19 cellular contexts compared by ENCODE assay signal in genomic region chr14:80538633-80539375, GRCh38.
DNase-seq lines count a peak whose midpoint lies in the region; ATAC-seq, FAIRE-seq and TF ChIP-seq lines count a peak whose summit lies in the region.
"Had no signal": no experiment of that assay in that cellular context is flagged by ENCODE, and none has a peak within 500 bp of the region (broad histone marks: within the 10 kb centered on the region; RNA-seq: fewer than 3 reads in every experiment).

No MANE protein-coding gene starts in this region.

- H2AFZ ChIP-seq in HepG2 (ENCODE audit: low read length): no peak overlapping the region
- H2AFZ ChIP-seq in PC-3 (ENCODE audit: low read length): no peak overlapping the region
- no peak overlapping the region for H2AFZ ChIP-seq in endothelial cell of umbilical vein (ENCODE audit: low read depth, low read length)
- H2AFZ ChIP-seq: GM23248 had no signal

- H4K20me1 ChIP-seq in HepG2 (ENCODE audit: insufficient read depth, low read length) (no peaks in the 10 kb centered on the region), PC-3 (ENCODE audit: low read length) (no peaks in the 10 kb centered on the region), endothelial cell of umbilical vein (replicated peaks; ENCODE audit: control insufficient read depth, extremely low read depth, insufficient read depth, low read length) (no peaks in the 10 kb centered on the region)

- BruUV-seq in HepG2 (replicated peaks; lab: Mats Ljungman, UMichigan): no TSS peak
- BruUV-seq in PC-3 (replicated peaks; lab: Mats Ljungman, UMichigan): no TSS peak
- no TSS peak for BruUV-seq in endothelial cell of umbilical vein (replicated peaks; lab: Mats Ljungman, UMichigan)

- FAIRE-seq in HepG2 (lab: Jason Lieb, UNC) (no peak), endothelial cell of umbilical vein (lab: Jason Lieb, UNC) (peak; percentile 28)
- FAIRE-seq: D721Med, GM12891, K562 had no signal

- WGBS in HepG2 (ENCODE audit: low lambda C conversion rate): 75% methylated on average over 7 of the region's 7 CpGs
- WGBS in right lobe of liver (ENCODE audit: insufficient coverage, low coverage, low lambda C conversion rate, missing lambda C conversion rate): 80% methylated on average over 7 of the region's 7 CpGs

- no peak for TF ChIP-seq POLR2A in HepG2 (IDR thresholded peaks at IDR 0.05; ENCODE audit: insufficient read depth in 1 of 2, low read depth in 2 of 2, low read length in 2 of 2)
- TF ChIP-seq POLR2A in right lobe of liver (IDR thresholded peaks at IDR 0.05): no peak
- no peak for TF ChIP-seq POLR2A in endothelial cell of umbilical vein (IDR thresholded peaks at IDR 0.05; ENCODE audit: low read depth, low read length)

- no peaks in the 10 kb centered on the region for H3K36me3 ChIP-seq in HepG2 (replicated peaks in 1 of 2; ENCODE audit: control insufficient read depth in 1 of 2, insufficient read depth in 2 of 2, low read length in 2 of 2)
- no peaks in the 10 kb centered on the region for H3K36me3 ChIP-seq in right lobe of liver
- no peaks in the 10 kb centered on the region; the same call in 1 of the 2 replicates for H3K36me3 ChIP-seq in PC-3 (ENCODE audit: low read depth, low read length)
- H3K36me3 ChIP-seq in endothelial cell of umbilical vein (ENCODE audit: control insufficient read depth in 2 of 2, extremely low read depth in 1 of 2, insufficient read depth in 2 of 2, low read length in 2 of 2): no peaks in the 10 kb centered on the region
- H3K36me3 ChIP-seq: HAP-1 had no signal

- intact Hi-C loops in HepG2 (cut with micrococcal nuclease; ENCODE audit: unreplicated experiment) (loop anchor here (5.0 kb wide), 1 partner anchor 72 kb away; no protein-coding TSS in a partner anchor), right lobe of liver (cut with DNase I) (no loop called here), PC-3 (cut with micrococcal nuclease) (no loop called here), endothelial cell of umbilical vein (cut with micrococcal nuclease) (no loop called here)

- H3K9me3 ChIP-seq in HepG2 (ENCODE audit: low read length) (no peaks in the 10 kb centered on the region), right lobe of liver (no peaks in the 10 kb centered on the region), PC-3 (ENCODE audit: low read length) (no peaks in the 10 kb centered on the region; the same call in 1 of the 2 replicates), endothelial cell of umbilical vein (replicated peaks; ENCODE audit: control insufficient read depth, insufficient read depth, low read length) (no peaks in the 10 kb centered on the region)
- H3K9me3 ChIP-seq: HAP-1 had no signal

- CTCF ChIA-PET in HepG2 (lab: Yijun Ruan, JAX; ENCODE audit: low intra/inter-chr PET ratio, low total read pairs) (no interaction called here), PC-3 (lab: Charles Lee) (interaction anchor here (0.5 kb wide), 1 partner anchor 15 kb away, joined by 4 read pairs; no protein-coding TSS in a partner anchor), endothelial cell of umbilical vein (lab: Charles Lee) (no interaction called here)

- DNase-seq in HepG2 (ENCODE audit: low spot score): peak; percentile 11
- DNase-seq in right lobe of liver: no peak
- DNase-seq in PC-3: peak; percentile 71
- no peak for DNase-seq in endothelial cell of umbilical vein (ENCODE audit: low read depth, low spot score)
- DNase-seq: DMS79, GM23248, NCI-H1417, NCI-H187, NCI-H446, NCI-H526, OCI-M1 had no signal

- H3K4me2 ChIP-seq in HepG2 (ENCODE audit: low read depth, low read length) (no peak overlapping the region), PC-3 (ENCODE audit: low read length) (peak overlapping the region; percentile 12), endothelial cell of umbilical vein (ENCODE audit: insufficient read depth, low read length) (no peak overlapping the region)

- TF ChIP-seq EP300 in HepG2 (IDR thresholded peaks at IDR 0.05; ENCODE audit: low read depth in 2 of 2, low read length in 2 of 2) (no peak), HepG2 (CRISPR knock-in tag; IDR thresholded peaks at IDR 0.05; ENCODE audit: borderline replicate concordance) (no peak)

- H3K27ac ChIP-seq in HepG2 (ENCODE audit: extremely low read length, insufficient read depth, low read length) (no peak overlapping the region), right lobe of liver (no peak overlapping the region), PC-3 (ENCODE audit: low read length) (peak overlapping the region; percentile 53), endothelial cell of umbilical vein (ENCODE audit: insufficient read depth, low read depth, low read length) (no peak overlapping the region)
- H3K27ac ChIP-seq: GM23248 had no signal

- H3K79me2 ChIP-seq in HepG2 (ENCODE audit: insufficient read depth, low read length) (no peaks in the 10 kb centered on the region), PC-3 (ENCODE audit: low read length) (no peaks in the 10 kb centered on the region), endothelial cell of umbilical vein (ENCODE audit: control insufficient read depth, insufficient read depth, low read length) (no peaks in the 10 kb centered on the region)

- H3K9ac ChIP-seq in HepG2 (ENCODE audit: insufficient read depth, low read depth, low read length): no peak overlapping the region
- no peak overlapping the region for H3K9ac ChIP-seq in PC-3 (ENCODE audit: low read length)
- H3K9ac ChIP-seq in endothelial cell of umbilical vein (replicated peaks; ENCODE audit: extremely low read depth, insufficient read depth, low read length): no peak overlapping the region
- H3K9ac ChIP-seq: GM23248 had no signal

- no peak overlapping the region for H3K4me3 ChIP-seq in HepG2 (replicated peaks in 1 of 3; ENCODE audit: insufficient read depth in 1 of 3, low read depth in 2 of 3, low read length in 3 of 3)
- no peak overlapping the region for H3K4me3 ChIP-seq in right lobe of liver
- H3K4me3 ChIP-seq in PC-3 (ENCODE audit: low read length): no peak overlapping the region
- no peak overlapping the region for H3K4me3 ChIP-seq in endothelial cell of umbilical vein (replicated peaks in 1 of 3; ENCODE audit: insufficient read depth in 1 of 3, low read depth in 1 of 3, low read length in 3 of 3)
- H3K4me3 ChIP-seq: GM23248, HAP-1, K562 had no signal

- H3K4me1 ChIP-seq in HepG2 (ENCODE audit: insufficient read depth, low read length): no peaks in the 10 kb centered on the region
- H3K4me1 ChIP-seq in right lobe of liver: no peaks in the 10 kb centered on the region
- H3K4me1 ChIP-seq in PC-3 (ENCODE audit: insufficient read depth, low read length): peaks cover 21% of the 10 kb centered on the region; the same call in 1 of the 2 replicates
- no peaks in the 10 kb centered on the region for H3K4me1 ChIP-seq in endothelial cell of umbilical vein (ENCODE audit: control insufficient read depth, extremely low read depth, insufficient read depth, low read length)
- H3K4me1 ChIP-seq: HAP-1 had no signal

- H3F3A ChIP-seq in PC-3 (ENCODE audit: low read length, unreplicated experiment): peaks cover 3% of the 10 kb centered on the region

- in situ Hi-C loops in HepG2 (cut with HindIII; ENCODE audit: extremely low pct_ligation_motif_present, low pct_unique_long_range_greater_than_20kb): no loop called here

- POLR2A ChIA-PET in HepG2 (lab: Yijun Ruan, JAX): no interaction called here
- POLR2A ChIA-PET in PC-3 (lab: Charles Lee; ENCODE audit: unreplicated experiment): no interaction called here
- POLR2A ChIA-PET in endothelial cell of umbilical vein (lab: Charles Lee): no interaction called here

- no peak for TF ChIP-seq CTCF in HepG2 (CRISPR knock-in tag; IDR thresholded peaks at IDR 0.05)
- no peak for TF ChIP-seq CTCF in right lobe of liver (IDR thresholded peaks at IDR 0.05)
- no peak for TF ChIP-seq CTCF in PC-3 (conservative IDR thresholded peaks at IDR 0.05; ENCODE audit: low read depth, low read length)
- no peak for TF ChIP-seq CTCF in endothelial cell of umbilical vein (IDR thresholded peaks at IDR 0.05; ENCODE audit: extremely low read depth in 1 of 2, insufficient read depth in 1 of 2, low read depth in 1 of 2, low read length in 2 of 2)

- H3K9me2 ChIP-seq in PC-3 (replicated peaks; ENCODE audit: low read length): no peaks in the 10 kb centered on the region

- dilution Hi-C loops in endothelial cell of umbilical vein (cut with MboI; ENCODE audit: extremely low pct_ligation_motif_present, low sequenced_read_pairs): no loop called here

- TF ChIP-seq RAD21 in HepG2 (CRISPR knock-in tag; IDR thresholded peaks at IDR 0.05): no peak

- ATAC-seq in HepG2 (no peak), right lobe of liver (no peak), PC-3 (peak; percentile 82), HG02610 (IDR thresholded peaks at IDR 0.05; ENCODE audit: unreplicated experiment) (no peak), GM21515 (IDR thresholded peaks at IDR 0.05; ENCODE audit: unreplicated experiment) (no peak), HG03039 (IDR thresholded peaks at IDR 0.05; ENCODE audit: unreplicated experiment) (no peak)
- ATAC-seq: K562, Right ventricle myocardium inferior had no signal

- no peaks in the 10 kb centered on the region for H3K9me1 ChIP-seq in endothelial cell of umbilical vein (replicated peaks; ENCODE audit: control insufficient read depth, extremely low read depth, insufficient read depth, low read length)

- H3K27me3 ChIP-seq in HepG2 (ENCODE audit: control insufficient read depth in 1 of 2, insufficient read depth in 2 of 2, low read length in 2 of 2) (no peaks in the 10 kb centered on the region), right lobe of liver (no peaks in the 10 kb centered on the region), PC-3 (ENCODE audit: low read length) (no peaks in the 10 kb centered on the region), endothelial cell of umbilical vein (ENCODE audit: control insufficient read depth in 2 of 2, insufficient read depth in 2 of 2, low read length in 2 of 2) (no peaks in the 10 kb centered on the region)

TF ChIP-seq in HepG2, 621 proteins besides CTCF, POLR2A, EP300 and RAD21:
- TF ChIP-seq ZBTB21 (CRISPR knock-in tag; IDR thresholded peaks at IDR 0.05): peak; percentile 18; the same call in 1 of the 2 replicates
- no peak for TF ChIP-seq SSRP1 (CRISPR knock-in tag; IDR thresholded peaks at IDR 0.05)
- TF ChIP-seq ATF7 (IDR thresholded peaks at IDR 0.05): peak; percentile 67
- no peak for TF ChIP-seq ATF7 (CRISPR knock-in tag; IDR thresholded peaks at IDR 0.05)
- TF ChIP-seq NCOA2 (CRISPR knock-in tag; IDR thresholded peaks at IDR 0.05): no peak
TF ChIP-seq in HepG2: peak in this region for 2.

TF ChIP-seq in endothelial cell of umbilical vein, 7 proteins besides CTCF, POLR2A, EP300 and RAD21:
- TF ChIP-seq GATA2 (IDR thresholded peaks at IDR 0.05; ENCODE audit: insufficient read depth, insufficient read length, low read depth, low read length): no peak
- no peak for TF ChIP-seq JUN (IDR thresholded peaks at IDR 0.05; ENCODE audit: borderline replicate concordance, insufficient read depth, insufficient read length, low read depth)
- no peak for TF ChIP-seq MYC (IDR thresholded peaks at IDR 0.05; ENCODE audit: low read depth, low read length)
- no peak for TF ChIP-seq POLR2AphosphoS5 (IDR thresholded peaks at IDR 0.05; ENCODE audit: insufficient read depth, low read depth, low read length)
- no peak for TF ChIP-seq EZH2 (IDR thresholded peaks at IDR 0.05; ENCODE audit: borderline replicate concordance, low read depth, low read length, severe bottlenecking)

Comparison
In these comparisons a context has a peak if more than half of its experiments do, and no peak if none do; other contexts are left out.
1. DNase-seq: peak in HepG2 (single experiment) and PC-3 (single experiment); none in right lobe of liver (0 of 3) and endothelial cell of umbilical vein (single experiment).